In genomic region chr7:50678586-50678985, GRCh38 we compare ENCODE assay signal across 14 cellular contexts.
DNase-seq lines count a peak whose midpoint lies in the region; ATAC-seq, FAIRE-seq and TF ChIP-seq lines count a peak whose summit lies in the region.
"Had no signal": no experiment of that assay in that cellular context is flagged by ENCODE, and none has a peak within 500 bp of the region (broad histone marks: within the 10 kb centered on the region; RNA-seq: fewer than 3 reads in every experiment).

No MANE protein-coding gene starts in this region.

- WGBS in body of pancreas, 2 donors = 40 to 43% methylated on average over 7 of the region's 7 CpGs
- WGBS in endodermal cell (ENCODE audit: insufficient coverage in 1 of 2, insufficient read length in 1 of 2), 2 experiments = 80 to 90% methylated on average over 3 to 7 of the region's 7 CpGs
- 56 to 63% (median 58%) methylated on average over 7 of the region's 7 CpGs for WGBS in psoas muscle, 3 donors

- ATAC-seq in body of pancreas (no peak), psoas muscle (peak in 2 of 4 donors; percentile 31 to 51)

- H3K27me3 Mint-ChIP-seq in endodermal cell (ENCODE audit: insufficient read depth) = no peaks in the 10 kb centered on the region

- peaks cover 0 to 8% of the 10 kb centered on the region in 2 donors for H3K36me3 ChIP-seq in body of pancreas (replicated peaks in 1 of 2; ENCODE audit: insufficient read depth in 1 of 2, low read depth in 2 of 2)
- H3K36me3 ChIP-seq in endodermal cell (ENCODE audit: control insufficient read depth, insufficient read depth, low read length) = peaks cover 37% of the 10 kb centered on the region
- peaks cover 2 to 9% of the 10 kb centered on the region in 2 donors for H3K36me3 ChIP-seq in psoas muscle (ENCODE audit: insufficient read depth in 1 of 2, low read depth in 1 of 2)
- peaks cover 6 to 8% of the 10 kb centered on the region in 2 donors for H3K36me3 ChIP-seq in kidney (ENCODE audit: control insufficient read depth in 1 of 2, insufficient read depth in 2 of 2, low read length in 2 of 2)
- H3K36me3 ChIP-seq: BE2C, HAP-1 had no signal

- no peak overlapping the region for H3K9ac ChIP-seq in endodermal cell (ENCODE audit: extremely low read depth, low read length, poor library complexity, severe bottlenecking)
- no peak overlapping the region for H3K9ac ChIP-seq in kidney (ENCODE audit: low read length in 2 of 2)
- H3K9ac ChIP-seq: GM23248 had no signal

- no peak overlapping the region for H3K27ac Mint-ChIP-seq in endodermal cell
- H3K27ac Mint-ChIP-seq: CD4-positive, CD25-positive, alpha-beta regulatory T cell; CD8-positive, alpha-beta memory T cell had no signal

- no peaks in the 10 kb centered on the region for H3K9me3 ChIP-seq in body of pancreas
- no peaks in the 10 kb centered on the region for H3K9me3 ChIP-seq in endodermal cell (ENCODE audit: control insufficient read depth, low read length)
- H3K9me3 ChIP-seq in psoas muscle = no peaks in the 10 kb centered on the region
- no peaks in the 10 kb centered on the region for H3K9me3 ChIP-seq in kidney (ENCODE audit: control insufficient read depth in 1 of 2, low read length in 2 of 2)
- H3K9me3 ChIP-seq: BE2C, HAP-1 had no signal

- DNase-seq in body of pancreas (no peak), endodermal cell (peak; percentile 7), psoas muscle (no peak), superior temporal gyrus (ENCODE audit: extremely low spot score) (peak; percentile 19), NCI-H2196 (lab: John Stamatoyannopoulos, UW; ENCODE audit: unreplicated experiment) (no peak), kidney (no peak)
- no peak for DNase-seq in activated CD4-positive, alpha-beta T cell treated with anti-CD3 and anti-CD28 coated beads for 4 hours
- DNase-seq: BE2C had no signal

- no peak overlapping the region for H3K4me3 Mint-ChIP-seq in endodermal cell
- H3K4me3 Mint-ChIP-seq: CD4-positive, CD25-positive, alpha-beta regulatory T cell; CD8-positive, alpha-beta memory T cell had no signal

- no peak for TF ChIP-seq POLR2A in body of pancreas (IDR thresholded peaks at IDR 0.05)

- H3K27me3 ChIP-seq in body of pancreas (no peaks in the 10 kb centered on the region), endodermal cell (ENCODE audit: control insufficient read depth, insufficient read depth, low read length, poor library complexity, severe bottlenecking) (no peaks in the 10 kb centered on the region), psoas muscle (ENCODE audit: insufficient read depth in 3 of 3, low read length in 2 of 3) (no peaks in the 10 kb centered on the region)
- H3K27me3 ChIP-seq: BE2C had no signal

- H3K4me1 Mint-ChIP-seq in endodermal cell = peaks cover 28% of the 10 kb centered on the region

- no peaks in the 10 kb centered on the region for H3K9me3 Mint-ChIP-seq in endodermal cell
- H3K9me3 Mint-ChIP-seq: CD4-positive, CD25-positive, alpha-beta regulatory T cell; CD8-positive, alpha-beta memory T cell had no signal

- H3K4me1 ChIP-seq in body of pancreas (peaks cover 87% of the 10 kb centered on the region), endodermal cell (ENCODE audit: control insufficient read depth, insufficient read depth, low read length) (peaks cover 11% of the 10 kb centered on the region), psoas muscle (peaks cover 83% of the 10 kb centered on the region), kidney (ENCODE audit: control insufficient read depth in 1 of 2, insufficient read depth in 1 of 2, low read depth in 1 of 2, low read length in 2 of 2) (peaks cover 39 to 47% of the 10 kb centered on the region in 2 donors)
- H3K4me1 ChIP-seq: BE2C had no signal

- H3K4me3 ChIP-seq in body of pancreas = no peak overlapping the region
- H3K4me3 ChIP-seq in endodermal cell (ENCODE audit: low read length) = no peak overlapping the region
- H3K4me3 ChIP-seq in psoas muscle = no peak overlapping the region
- no peak overlapping the region for H3K4me3 ChIP-seq in kidney (ENCODE audit: low read length in 2 of 2)
- H3K4me3 ChIP-seq: GM23248, HAP-1 had no signal

- no peak for FAIRE-seq in kidney (lab: Jason Lieb, UNC)
- FAIRE-seq: G401.6, GM12891 had no signal

- intact Hi-C loops in body of pancreas (cut with DNase I) (no loop called here), psoas muscle (cut with DNase I) (loop anchor here (5.0 kb wide), 3 partner anchors 36 to 211 kb away; no protein-coding TSS in a partner anchor), kidney (cut with DNase I) (no loop called here)

- peak overlapping the region in 3 of 4 donors; percentile 49 to 67 (median 67) for H3K27ac ChIP-seq in body of pancreas
- no peak overlapping the region for H3K27ac ChIP-seq in endodermal cell (ENCODE audit: low read depth, low read length)
- peak overlapping the region; percentile 81 for H3K27ac ChIP-seq in psoas muscle
- H3K27ac ChIP-seq in kidney (ENCODE audit: low read depth in 2 of 2, low read length in 2 of 2) = peak overlapping the region in 1 of 2 donors; percentile 18
- H3K27ac ChIP-seq: GM23248 had no signal

- TF ChIP-seq CTCF in body of pancreas (IDR thresholded peaks at IDR 0.05) (no peak), endodermal cell (conservative IDR thresholded peaks at IDR 0.05) (no peak), psoas muscle (IDR thresholded peaks at IDR 0.05) (no peak), kidney (IDR thresholded peaks at IDR 0.05; ENCODE audit: borderline replicate concordance, extremely low read depth, insufficient read depth) (no peak)

- H3K36me3 Mint-ChIP-seq in endodermal cell (ENCODE audit: low read depth) = peaks cover 15% of the 10 kb centered on the region
- H3K36me3 Mint-ChIP-seq: CD4-positive, CD25-positive, alpha-beta regulatory T cell; CD8-positive, alpha-beta memory T cell had no signal

Comparison
In these comparisons a context has a peak if more than half of its experiments do, and no peak if none do; other contexts are left out.
1. DNase-seq: peak in endodermal cell (single experiment) and superior temporal gyrus (single experiment); none in body of pancreas (0 of 4), psoas muscle (0 of 2), NCI-H2196 (single experiment), kidney (single experiment) and activated CD4-positive, alpha-beta T cell treated with anti-CD3 and anti-CD28 coated beads for 4 hours (0 of 2).
2. intact Hi-C loops: an anchor here in psoas muscle (5.0 kb wide); none called in body of pancreas and kidney.